In the genomic region with DNA sequence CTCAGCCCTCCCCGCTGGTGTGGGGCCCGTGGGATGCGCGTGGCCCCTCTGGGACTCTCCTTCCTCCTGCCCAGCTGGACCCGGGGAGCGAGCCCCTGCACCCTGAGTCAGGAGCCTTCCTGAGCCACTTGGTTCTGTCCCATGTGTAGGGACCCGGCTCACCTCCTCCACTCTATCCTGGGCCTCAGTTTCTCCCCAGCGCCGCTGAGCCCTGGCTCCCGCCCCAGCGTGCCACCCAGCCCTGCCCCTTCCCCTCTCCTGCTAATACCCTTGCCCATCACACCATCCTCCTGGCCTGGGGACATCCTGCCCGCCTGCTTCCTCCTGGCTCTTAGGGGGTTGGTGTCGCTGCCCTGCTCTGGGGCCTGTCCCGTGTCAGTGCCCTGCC, we compare ENCODE assay signal across 33 cellular contexts. TPM values are rescaled to one million over a fixed set of nuclear protein-coding genes. Genes with fewer than 3 reads are reported as not detected.
DNase-seq lines count a peak whose midpoint lies in the region; ATAC-seq, FAIRE-seq and TF ChIP-seq lines count a peak whose summit lies in the region.
"Had no signal": no experiment of that assay in that cellular context is flagged by ENCODE, and none has a peak within 500 bp of the region (broad histone marks: within the 10 kb centered on the region; RNA-seq: fewer than 3 reads in every experiment).

No MANE protein-coding gene starts in this region.

- no peak for TF ChIP-seq EP300 in sigmoid colon (IDR thresholded peaks at IDR 0.05)

- no peaks in the 10 kb centered on the region for H3K36me3 Mint-ChIP-seq in activated T-cell treated with anti-CD3 and anti-CD28 coated beads, Interleukin-2, amount 50 U/mL, for 4 hours (ENCODE audit: insufficient read depth)
- H3K36me3 Mint-ChIP-seq: stimulated activated effector memory CD8-positive, alpha-beta T cell treated with anti-CD3 and anti-CD28 coated beads, Interleukin-12 subunit alpha, Interleukin-12 subunit beta, amount 100 ng/mL, for 72 hours had no signal

- 89 to 96% (median 93%) methylated on average over 13 to 14 of the region's 14 CpGs for WGBS in adrenal gland, 4 donors
- 88 to 92% methylated on average over 14 of the region's 14 CpGs for WGBS in sigmoid colon, 2 donors

- ATAC-seq in activated T-cell treated with anti-CD3 and anti-CD28 coated beads, Interleukin-2, amount 50 U/mL, for 4 hours = no peak
- no peak for ATAC-seq in HG02642 (IDR thresholded peaks at IDR 0.05; ENCODE audit: poor library complexity, unreplicated experiment)
- ATAC-seq in HG03175 (IDR thresholded peaks at IDR 0.05; ENCODE audit: unreplicated experiment) = no peak
- ATAC-seq: mucosa of descending colon; psoas muscle; stimulated activated effector memory CD8-positive, alpha-beta T cell treated with anti-CD3 and anti-CD28 coated beads, Interleukin-12 subunit alpha, Interleukin-12 subunit beta, amount 100 ng/mL, for 72 hours had no signal

- H3K9ac ChIP-seq in kidney (ENCODE audit: low read length in 2 of 2) = no peak overlapping the region
- H3K9ac ChIP-seq: SK-N-SH had no signal

- peak; percentile 1 for DNase-seq in activated T-cell treated with anti-CD3 and anti-CD28 coated beads, Interleukin-2, amount 50 U/mL, for 4 hours
- no peak for DNase-seq in activated T-cell treated with anti-CD3 and anti-CD28 coated beads, Interleukin-2, amount 50 U/mL, for 48 hours
- DNase-seq in adrenal gland (peak in 4 of 7 donors; percentile 5 to 45 (median 16)), kidney (peak; percentile 74), sigmoid colon (peak; percentile 61), occipital lobe (lab: John Stamatoyannopoulos, UW) (no peak)
- DNase-seq: activated CD4-positive, alpha-beta T cell treated with anti-CD3 and anti-CD28 coated beads for 48 hours; brain microvascular endothelial cell; Caco-2; DND-41; foreskin melanocyte; hypothalamus; KG1; NCI-H1436 treated with DMSO at 0.1 percent for 48 hours; NCI-H524 treated with DMSO at 0.1 percent for 48 hours; SK-N-SH; small intestine; substantia nigra; T-helper 2 cell had no signal

- no peaks in the 10 kb centered on the region for H3K27me3 ChIP-seq in adrenal gland
- H3K27me3 ChIP-seq in sigmoid colon = no peaks in the 10 kb centered on the region
- H3K27me3 ChIP-seq: BE2C, brain microvascular endothelial cell, vagina had no signal

- H3K27me3 Mint-ChIP-seq in activated T-cell treated with anti-CD3 and anti-CD28 coated beads, Interleukin-2, amount 50 U/mL, for 4 hours (ENCODE audit: low read depth) = peaks cover 7% of the 10 kb centered on the region

- H3K27ac ChIP-seq in adrenal gland (no peak overlapping the region), kidney (ENCODE audit: low read depth in 2 of 2, low read length in 2 of 2) (no peak overlapping the region), sigmoid colon (no peak overlapping the region)
- H3K27ac ChIP-seq: A549, brain microvascular endothelial cell, esophagus muscularis mucosa, psoas muscle, vagina had no signal

- H3K4me1 Mint-ChIP-seq in activated T-cell treated with anti-CD3 and anti-CD28 coated beads, Interleukin-2, amount 50 U/mL, for 4 hours (ENCODE audit: low read depth) = no peaks in the 10 kb centered on the region
- H3K4me1 Mint-ChIP-seq: neural crest cell; stimulated activated effector memory CD8-positive, alpha-beta T cell treated with anti-CD3 and anti-CD28 coated beads, Interleukin-12 subunit alpha, Interleukin-12 subunit beta, amount 100 ng/mL, for 72 hours had no signal

- TF ChIP-seq POLR2A in adrenal gland (IDR thresholded peaks at IDR 0.05) = no peak
- no peak for TF ChIP-seq POLR2A in sigmoid colon (IDR thresholded peaks at IDR 0.05)

- H3K4me3 ChIP-seq in adrenal gland (no peak overlapping the region), kidney (ENCODE audit: low read length in 2 of 2) (no peak overlapping the region), sigmoid colon (no peak overlapping the region)
- H3K4me3 ChIP-seq: A549, esophagus muscularis mucosa, lung, mucosa of descending colon, psoas muscle, vagina had no signal

- TF ChIP-seq CTCF in adrenal gland (IDR thresholded peaks at IDR 0.05) (no peak), kidney (IDR thresholded peaks at IDR 0.05; ENCODE audit: borderline replicate concordance, extremely low read depth, insufficient read depth) (no peak), sigmoid colon (IDR thresholded peaks at IDR 0.05) (no peak)

- intact Hi-C loops in adrenal gland (cut with DNase I) (no loop called here), kidney (cut with DNase I) (no loop called here), sigmoid colon (cut with DNase I) (no loop called here)

- H3K9me3 ChIP-seq in adrenal gland (replicated peaks in 1 of 3) (no peaks in the 10 kb centered on the region), kidney (ENCODE audit: control insufficient read depth in 1 of 2, low read length in 2 of 2) (no peaks in the 10 kb centered on the region), sigmoid colon (no peaks in the 10 kb centered on the region)
- H3K9me3 ChIP-seq: A549, BE2C, Caco-2, esophagus muscularis mucosa, mucosa of descending colon, psoas muscle, SK-N-SH, vagina had no signal

- H3K4me3 Mint-ChIP-seq in activated T-cell treated with anti-CD3 and anti-CD28 coated beads, Interleukin-2, amount 50 U/mL, for 4 hours = no peak overlapping the region
- H3K4me3 Mint-ChIP-seq: neural crest cell; stimulated activated effector memory CD8-positive, alpha-beta T cell treated with anti-CD3 and anti-CD28 coated beads, Interleukin-12 subunit alpha, Interleukin-12 subunit beta, amount 100 ng/mL, for 72 hours had no signal

- H3K4me1 ChIP-seq in adrenal gland (replicated peaks in 1 of 2) (peaks cover 0 to 6% of the 10 kb centered on the region in 2 donors), kidney (ENCODE audit: control insufficient read depth in 1 of 2, insufficient read depth in 1 of 2, low read depth in 1 of 2, low read length in 2 of 2) (no peaks in the 10 kb centered on the region), sigmoid colon (no peaks in the 10 kb centered on the region)
- H3K4me1 ChIP-seq: psoas muscle had no signal

- H3K9me3 Mint-ChIP-seq in activated T-cell treated with anti-CD3 and anti-CD28 coated beads, Interleukin-2, amount 50 U/mL, for 4 hours = no peaks in the 10 kb centered on the region
- H3K9me3 Mint-ChIP-seq: neural crest cell; stimulated activated effector memory CD8-positive, alpha-beta T cell treated with anti-CD3 and anti-CD28 coated beads, Interleukin-12 subunit alpha, Interleukin-12 subunit beta, amount 100 ng/mL, for 72 hours had no signal

- H3K36me3 ChIP-seq in adrenal gland (replicated peaks in 1 of 2) = peaks cover 0 to 27% of the 10 kb centered on the region in 2 donors
- peaks cover 0 to 6% of the 10 kb centered on the region in 2 donors for H3K36me3 ChIP-seq in kidney (ENCODE audit: control insufficient read depth in 1 of 2, insufficient read depth in 2 of 2, low read length in 2 of 2)
- H3K36me3 ChIP-seq in sigmoid colon = peaks cover 0 to 43% (median 7%) of the 10 kb centered on the region in 4 donors
- H3K36me3 ChIP-seq: BE2C had no signal

- no peak for FAIRE-seq in kidney (lab: Jason Lieb, UNC)
- FAIRE-seq: A549, colon, H1, HTR-8/SVneo, small intestine had no signal

RNA-seq across cellular contexts. Expression of gene GPC1, which starts 24.8 kb away (rescaled TPM):
- total RNA-seq in activated T-cell treated with anti-CD3 and anti-CD28 coated beads, Interleukin-2, amount 50 U/mL, for 4 hours = 1 to 10 TPM; 3.7 to 6.3 (median 5.9) TPM
- total RNA-seq in adrenal gland (100 to 1,000 TPM in 7 of 8 donors, 10 to 100 TPM in 1; 75.1 to 202 (median 143) TPM), kidney (124 TPM), sigmoid colon (10 to 100 TPM in 3 of 4 donors, 1 to 10 TPM in 1; 7.2 to 30.7 (median 23.7) TPM), occipital lobe (37.3 TPM)
- polyA plus RNA-seq in adrenal gland (10 to 100 TPM; 13.4 to 97.6 (median 70.9) TPM), kidney (ENCODE audit: insufficient read depth, low read depth, low replicate concordance) (18.4 TPM), sigmoid colon (10 to 100 TPM in 1 of 3 donors, 1 to 10 TPM in 2; 3.0 to 15.8 (median 7.2) TPM)

Comparison
In these comparisons a context has a peak if more than half of its experiments do, and no peak if none do; other contexts are left out.
1. DNase-seq: peak in activated T-cell treated with anti-CD3 and anti-CD28 coated beads, Interleukin-2, amount 50 U/mL, for 4 hours (single experiment), adrenal gland (4 of 7), kidney (single experiment) and sigmoid colon (single experiment); none in activated T-cell treated with anti-CD3 and anti-CD28 coated beads, Interleukin-2, amount 50 U/mL, for 48 hours (0 of 2) and occipital lobe (single experiment).